ENCODE assay signal across 1 cellular context in genomic region chr2:98269830-98270229, GRCh38.
TF ChIP-seq lines count a peak whose summit lies in the region.

No MANE protein-coding gene starts in this region.

TF ChIP-seq in H1, 55 proteins besides CTCF, POLR2A, EP300 and RAD21:
- TF ChIP-seq SAP30 (IDR thresholded peaks at IDR 0.05; ENCODE audit: insufficient read depth, insufficient replicate concordance, low read length) (no peak), EGR1 (IDR thresholded peaks at IDR 0.05; ENCODE audit: borderline replicate concordance, low read depth, low read length) (no peak), ATF3 (IDR thresholded peaks at IDR 0.05; ENCODE audit: insufficient read depth, low read depth, low read length) (no peak), SIN3A (conservative IDR thresholded peaks at IDR 0.05 in 1 of 2, IDR thresholded peaks at IDR 0.05 in 1 of 2; ENCODE audit: low read depth in 1 of 2, low read length in 2 of 2) (no peak), KDM4A (IDR thresholded peaks at IDR 0.05; ENCODE audit: low read depth, low read length, severe bottlenecking) (no peak), EZH2 (IDR thresholded peaks at IDR 0.05; ENCODE audit: low read depth, low read length, severe bottlenecking) (no peak), HDAC2 (IDR thresholded peaks at IDR 0.05; ENCODE audit: borderline replicate concordance in 1 of 2, low read depth in 2 of 2, low read length in 2 of 2) (no peak), SP2 (IDR thresholded peaks at IDR 0.05; ENCODE audit: low read length) (no peak), TAF7 (optimal IDR thresholded peaks at IDR 0.05; ENCODE audit: borderline replicate concordance, low read depth, low read length) (no peak), FOSL1 (IDR thresholded peaks at IDR 0.05; ENCODE audit: insufficient read depth, low read depth, low read length) (no peak), USF2 (IDR thresholded peaks at IDR 0.05; ENCODE audit: low read length) (no peak)
